In genomic region chrX:46621572-46621971, GRCh38 we compare ENCODE assay signal across 34 cellular contexts.
"Had no signal": no experiment of that assay in that cellular context is flagged by ENCODE, and none has a peak within 500 bp of the region (broad histone marks: within the 10 kb centered on the region; RNA-seq: fewer than 3 reads in every experiment).

No MANE protein-coding gene starts in this region.

- H3K9me3 Mint-ChIP-seq: activated T-cell treated with anti-CD3 and anti-CD28 coated beads, Interleukin-2, amount 50 U/mL, for 4 hours; activated T-helper 17 cell treated with anti-CD3 and anti-CD28 coated beads, Interleukin-2, amount 50 U/mL, for 72 hours; effector memory CD8-positive, alpha-beta T cell had no signal

- DNase-seq: activated CD4-positive, alpha-beta T cell treated with anti-CD3 and anti-CD28 coated beads for 48 hours; activated CD4-positive, alpha-beta T cell treated with anti-CD3 and anti-CD28 coated beads, Interleukin-2, amount 50 U/mL, for 1 hour; activated CD4-positive, alpha-beta T cell treated with anti-CD3 and anti-CD28 coated beads, Interleukin-2, amount 50 U/mL, for 48 hours; activated CD8-positive, alpha-beta memory T cell treated with anti-CD3 and anti-CD28 coated beads for 24 hours; activated CD8-positive, alpha-beta T cell treated with anti-CD3 and anti-CD28 coated beads for 36 hours; activated effector memory CD4-positive, alpha-beta T cell treated with Interleukin-2 at 50 U/mL for 16 hours; activated gamma-delta T cell treated with Interleukin-2 at 50 U/mL for 16 hours; activated naive CD4-positive, alpha-beta T cell treated with anti-CD3 and anti-CD28 coated beads, Interleukin-2, amount 50 U/mL, for 16 hours; activated naive CD4-positive, alpha-beta T cell treated with Interleukin-2 at 50 U/mL for 16 hours; activated T-cell treated with anti-CD3 and anti-CD28 coated beads, Interleukin-2, amount 50 U/mL, for 4 hours; amniotic stem cell; anterior cingulate cortex; brain microvascular endothelial cell; caudate nucleus; cortex of kidney; dermis blood vessel endothelial cell; effector CD4-positive, alpha-beta T cell; effector memory CD8-positive, alpha-beta T cell; erythroblast; foreskin keratinocyte; gastrocnemius medialis; glutamatergic neuron; heart left ventricle; T-helper 1 cell; T-helper 17 cell; T1000 had no signal

- ATAC-seq: activated CD4-positive, CD25-positive, alpha-beta regulatory T cell treated with anti-CD3 and anti-CD28 coated beads, Interleukin-2, amount 50 U/mL, for 24 hours; activated CD8-positive, alpha-beta T cell treated with anti-CD3 and anti-CD28 coated beads for 36 hours; activated T-cell treated with anti-CD3 and anti-CD28 coated beads, Interleukin-2, amount 50 U/mL, for 4 hours; activated T-helper 17 cell treated with anti-CD3 and anti-CD28 coated beads, Interleukin-2, amount 50 U/mL, for 72 hours; effector memory CD8-positive, alpha-beta T cell; foreskin keratinocyte; gastrocnemius medialis; heart left ventricle; T-helper 17 cell had no signal

- H3K27me3 ChIP-seq: brain microvascular endothelial cell, esophagus muscularis mucosa, foreskin keratinocyte, gastrocnemius medialis, heart left ventricle had no signal

- H3K9me3 ChIP-seq: gastrocnemius medialis had no signal

- H3K4me3 ChIP-seq: esophagus muscularis mucosa, gastrocnemius medialis, heart left ventricle had no signal

- H3K27ac Mint-ChIP-seq: activated CD8-positive, alpha-beta T cell treated with anti-CD3 and anti-CD28 coated beads for 36 hours; activated naive CD8-positive, alpha-beta T cell; activated T-helper 17 cell treated with anti-CD3 and anti-CD28 coated beads, Interleukin-2, amount 50 U/mL, for 72 hours; effector memory CD8-positive, alpha-beta T cell; T-helper 17 cell; T-helper 2 cell treated with Interferon-gamma antibody and Interleukin-4, amounts not matched to agents 5 μg/mL and 100 μg/mL, for 36 hours had no signal

- H3K36me3 ChIP-seq: brain microvascular endothelial cell, esophagus muscularis mucosa, heart left ventricle had no signal

- FAIRE-seq: astrocyte, bronchial epithelial cell, colon had no signal

- H3K27ac ChIP-seq: brain microvascular endothelial cell, esophagus muscularis mucosa, foreskin keratinocyte, gastrocnemius medialis had no signal

- H3K4me1 ChIP-seq: foreskin keratinocyte, gastrocnemius medialis had no signal

- H3K4me3 Mint-ChIP-seq: activated CD8-positive, alpha-beta T cell treated with anti-CD3 and anti-CD28 coated beads for 36 hours; activated naive CD8-positive, alpha-beta T cell; activated T-cell treated with anti-CD3 and anti-CD28 coated beads, Interleukin-2, amount 50 U/mL, for 4 hours; activated T-helper 17 cell treated with anti-CD3 and anti-CD28 coated beads, Interleukin-2, amount 50 U/mL, for 72 hours; effector memory CD8-positive, alpha-beta T cell; T-helper 17 cell; T-helper 2 cell treated with Interferon-gamma antibody and Interleukin-4, amounts not matched to agents 5 μg/mL and 100 μg/mL, for 36 hours had no signal

- H3K27me3 Mint-ChIP-seq: activated CD8-positive, alpha-beta T cell treated with anti-CD3 and anti-CD28 coated beads for 36 hours; activated T-helper 17 cell treated with anti-CD3 and anti-CD28 coated beads, Interleukin-2, amount 50 U/mL, for 72 hours; effector memory CD8-positive, alpha-beta T cell; T-helper 17 cell had no signal
